23 cellular contexts compared by ENCODE assay signal in genomic region chr7:149718730-149719049, GRCh38.
"Had no signal": no experiment of that assay in that cellular context is flagged by ENCODE, and none has a peak within 500 bp of the region (broad histone marks: within the 10 kb centered on the region; RNA-seq: fewer than 3 reads in every experiment).

No MANE protein-coding gene starts in this region.

- H3K27me3 Mint-ChIP-seq: activated naive CD8-positive, alpha-beta T cell treated with anti-CD3 and anti-CD28 coated beads, Interleukin-2, amount 10 ng/mL, durations not matched to agents 7 days and 5 days; stimulated activated naive B cell treated with anti-CD40 and anti-IgM and Interleukin-4, amounts not matched to agents 10 μg/mL and 1 μg/mL and 100 μg/mL, for 72 hours; T-cell had no signal

- ATAC-seq: activated T-cell treated with anti-CD3 and anti-CD28 coated beads, Interleukin-2, amount 50 U/mL, for 72 hours; gastrocnemius medialis; left colon; lower lobe of right lung; mucosa of descending colon; stimulated activated naive B cell treated with anti-CD40 and anti-IgM and Interleukin-4, amounts not matched to agents 10 μg/mL and 1 μg/mL and 100 μg/mL, for 72 hours; T-cell had no signal

- H3K27me3 ChIP-seq: esophagus squamous epithelium, gastrocnemius medialis, upper lobe of left lung had no signal

- H3K36me3 Mint-ChIP-seq: activated naive CD8-positive, alpha-beta T cell treated with anti-CD3 and anti-CD28 coated beads, Interleukin-2, amount 10 ng/mL, durations not matched to agents 7 days and 5 days had no signal

- H3K4me3 Mint-ChIP-seq: activated naive CD4-positive, alpha-beta T cell treated with anti-CD3 and anti-CD28 coated beads for 36 hours; activated naive CD8-positive, alpha-beta T cell treated with anti-CD3 and anti-CD28 coated beads, Interleukin-2, amount 10 ng/mL, durations not matched to agents 7 days and 5 days; activated T-cell treated with anti-CD3 and anti-CD28 coated beads, Interleukin-2, amount 50 U/mL, for 72 hours; stimulated activated naive B cell treated with anti-CD40 and anti-IgM and Interleukin-4, amounts not matched to agents 10 μg/mL and 1 μg/mL and 100 μg/mL, for 72 hours; T-cell; T-helper 2 cell treated with Interferon-gamma antibody and Interleukin-4, amounts not matched to agents 5 μg/mL and 100 μg/mL, for 36 hours had no signal

- H3K9me3 Mint-ChIP-seq: activated naive CD4-positive, alpha-beta T cell treated with anti-CD3 and anti-CD28 coated beads for 36 hours; activated naive CD8-positive, alpha-beta T cell treated with anti-CD3 and anti-CD28 coated beads, Interleukin-2, amount 10 ng/mL, durations not matched to agents 7 days and 5 days; activated T-cell treated with anti-CD3 and anti-CD28 coated beads, Interleukin-2, amount 50 U/mL, for 72 hours; stimulated activated naive B cell treated with anti-CD40 and anti-IgM and Interleukin-4, amounts not matched to agents 10 μg/mL and 1 μg/mL and 100 μg/mL, for 72 hours; T-cell; T-helper 2 cell treated with Interferon-gamma antibody and Interleukin-4, amounts not matched to agents 5 μg/mL and 100 μg/mL, for 36 hours had no signal

- H3K27ac Mint-ChIP-seq: activated naive CD4-positive, alpha-beta T cell treated with anti-CD3 and anti-CD28 coated beads for 36 hours; activated naive CD8-positive, alpha-beta T cell treated with anti-CD3 and anti-CD28 coated beads, Interleukin-2, amount 10 ng/mL, durations not matched to agents 7 days and 5 days; activated T-cell treated with anti-CD3 and anti-CD28 coated beads, Interleukin-2, amount 50 U/mL, for 72 hours; T-cell; T-helper 2 cell treated with Interferon-gamma antibody and Interleukin-4, amounts not matched to agents 5 μg/mL and 100 μg/mL, for 36 hours had no signal

- H3K4me3 ChIP-seq: coronary artery, esophagus squamous epithelium, gastrocnemius medialis, lower lobe of right lung, mucosa of descending colon, thoracic aorta, upper lobe of left lung had no signal

- H3K27ac ChIP-seq: coronary artery, esophagus squamous epithelium, lower lobe of right lung, thoracic aorta, upper lobe of left lung, WERI-Rb-1 had no signal

- H3K9me3 ChIP-seq: esophagus squamous epithelium, gastrocnemius medialis, lower lobe of right lung, mucosa of descending colon, thoracic aorta, upper lobe of left lung had no signal

- DNase-seq: activated CD4-positive, CD25-positive, alpha-beta regulatory T cell treated with anti-CD3 and anti-CD28 coated beads, Interleukin-2, amount 50 U/mL, for 72 hours; activated CD8-positive, alpha-beta memory T cell treated with anti-CD3 and anti-CD28 coated beads, Interleukin-2, amount 50 U/mL, for 4 hours; activated effector memory CD4-positive, alpha-beta T cell treated with Interleukin-2 at 50 U/mL for 16 hours; activated naive CD4-positive, alpha-beta T cell treated with anti-CD3 and anti-CD28 coated beads for 36 hours; activated naive CD8-positive, alpha-beta T cell treated with anti-CD3 and anti-CD28 coated beads, Interleukin-2, amount 10 ng/mL, durations not matched to agents 7 days and 5 days; activated T-cell treated with anti-CD3 and anti-CD28 coated beads, Interleukin-2, amount 50 U/mL, for 72 hours; amniotic stem cell; cerebellar nuclear complex; esophagus squamous epithelium; gastrocnemius medialis; left colon; lower lobe of right lung; mucosa of descending colon; occipital lobe; stimulated activated CD4-positive, alpha-beta T cell treated with anti-CD3 and anti-CD28 coated beads, Interleukin-2, amount 100 ng/mL, for 48 hours; stimulated activated CD8-positive, alpha-beta memory T cell treated with anti-CD3 and anti-CD28 coated beads, Interleukin-4, amount 100 ng/mL, for 48 hours; stimulated activated naive B cell treated with anti-CD40 and anti-IgM and Interleukin-4, amounts not matched to agents 10 μg/mL and 1 μg/mL and 100 μg/mL, for 72 hours; T-cell; WERI-Rb-1 had no signal
